1 cellular context compared by ENCODE assay signal in the genomic region with DNA sequence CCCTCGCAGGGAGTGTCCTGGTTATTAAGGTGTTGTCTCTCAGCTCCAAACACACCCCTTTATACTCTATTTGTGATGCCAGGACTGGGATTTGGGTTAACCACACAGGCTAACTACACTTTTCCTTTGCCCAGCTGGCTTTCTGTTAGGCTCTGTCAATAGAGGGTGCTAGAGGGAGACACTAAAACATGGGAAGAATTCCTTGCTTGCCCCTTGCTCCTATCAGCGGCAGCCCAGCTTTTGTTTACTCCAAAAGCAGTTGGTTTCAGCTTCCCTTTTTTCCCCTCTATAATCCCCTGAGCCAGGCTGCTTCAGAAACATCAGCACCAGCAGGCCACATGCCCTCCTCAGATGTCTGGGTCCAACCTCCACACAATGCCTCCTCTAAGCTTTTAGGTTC.
TF ChIP-seq lines count a peak whose summit lies in the region.

No MANE protein-coding gene starts in this region.

TF ChIP-seq in WTC11, 78 proteins besides CTCF, POLR2A, EP300 and RAD21 (continued from another document):
- TF ChIP-seq, protein P1, sequence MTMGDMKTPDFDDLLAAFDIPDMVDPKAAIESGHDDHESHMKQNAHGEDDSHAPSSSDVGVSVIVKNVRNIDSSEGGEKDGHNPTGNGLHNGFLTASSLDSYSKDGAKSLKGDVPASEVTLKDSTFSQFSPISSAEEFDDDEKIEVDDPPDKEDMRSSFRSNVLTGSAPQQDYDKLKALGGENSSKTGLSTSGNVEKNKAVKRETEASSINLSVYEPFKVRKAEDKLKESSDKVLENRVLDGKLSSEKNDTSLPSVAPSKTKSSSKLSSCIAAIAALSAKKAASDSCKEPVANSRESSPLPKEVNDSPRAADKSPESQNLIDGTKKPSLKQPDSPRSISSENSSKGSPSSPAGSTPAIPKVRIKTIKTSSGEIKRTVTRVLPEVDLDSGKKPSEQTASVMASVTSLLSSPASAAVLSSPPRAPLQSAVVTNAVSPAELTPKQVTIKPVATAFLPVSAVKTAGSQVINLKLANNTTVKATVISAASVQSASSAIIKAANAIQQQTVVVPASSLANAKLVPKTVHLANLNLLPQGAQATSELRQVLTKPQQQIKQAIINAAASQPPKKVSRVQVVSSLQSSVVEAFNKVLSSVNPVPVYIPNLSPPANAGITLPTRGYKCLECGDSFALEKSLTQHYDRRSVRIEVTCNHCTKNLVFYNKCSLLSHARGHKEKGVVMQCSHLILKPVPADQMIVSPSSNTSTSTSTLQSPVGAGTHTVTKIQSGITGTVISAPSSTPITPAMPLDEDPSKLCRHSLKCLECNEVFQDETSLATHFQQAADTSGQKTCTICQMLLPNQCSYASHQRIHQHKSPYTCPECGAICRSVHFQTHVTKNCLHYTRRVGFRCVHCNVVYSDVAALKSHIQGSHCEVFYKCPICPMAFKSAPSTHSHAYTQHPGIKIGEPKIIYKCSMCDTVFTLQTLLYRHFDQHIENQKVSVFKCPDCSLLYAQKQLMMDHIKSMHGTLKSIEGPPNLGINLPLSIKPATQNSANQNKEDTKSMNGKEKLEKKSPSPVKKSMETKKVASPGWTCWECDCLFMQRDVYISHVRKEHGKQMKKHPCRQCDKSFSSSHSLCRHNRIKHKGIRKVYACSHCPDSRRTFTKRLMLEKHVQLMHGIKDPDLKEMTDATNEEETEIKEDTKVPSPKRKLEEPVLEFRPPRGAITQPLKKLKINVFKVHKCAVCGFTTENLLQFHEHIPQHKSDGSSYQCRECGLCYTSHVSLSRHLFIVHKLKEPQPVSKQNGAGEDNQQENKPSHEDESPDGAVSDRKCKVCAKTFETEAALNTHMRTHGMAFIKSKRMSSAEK (CRISPR knock-in tag; IDR thresholded peaks at IDR 0.05; ENCODE audit: borderline replicate concordance), result no peak
- TF ChIP-seq NR1H2 (CRISPR knock-in tag; IDR thresholded peaks at IDR 0.05), result no peak
